9 cellular contexts compared by ENCODE assay signal in genomic region chr17:79809530-79810137, GRCh38. TPM values are rescaled to one million over a fixed set of nuclear protein-coding genes. Genes with fewer than 3 reads are reported as not detected.
DNase-seq lines count a peak whose midpoint lies in the region; TF ChIP-seq lines count a peak whose summit lies in the region.
"Had no signal": no experiment of that assay in that cellular context is flagged by ENCODE, and none has a peak within 500 bp of the region (broad histone marks: within the 10 kb centered on the region; RNA-seq: fewer than 3 reads in every experiment).

No MANE protein-coding gene starts in this region.

- H3K36me3 ChIP-seq in HEK293 (ENCODE audit: control insufficient read depth in 2 of 2, insufficient read depth in 1 of 2, low read length in 2 of 2) (no peaks in the 10 kb centered on the region), SK-N-MC (ENCODE audit: insufficient read depth, low read length) (no peaks in the 10 kb centered on the region)

- peak overlapping the region; percentile 50 for H3K4me3 Mint-ChIP-seq in mesothelial cell of epicardium

- peak overlapping the region; percentile 50 for H3K27ac Mint-ChIP-seq in mesothelial cell of epicardium

- CTCF ChIA-PET in HEK293 (lab: Yijun Ruan, JAX): interaction anchor here (0.6 to 2.6 kb wide), 12 partner anchors 12 to 183 kb away, joined by 3 to 18 read pairs (median 8); partner anchors contain the start of gene CBX4

- POLR2A ChIA-PET in HEK293 (lab: Yijun Ruan, JAX): interaction anchor here (0.6 to 5.4 kb wide), 9 partner anchors 12 to 236 kb away, joined by 3 to 74 read pairs (median 8); partner anchors contain the start of genes CBX4 and CBX8

- H3K36me3 Mint-ChIP-seq in mesothelial cell of epicardium: no peaks in the 10 kb centered on the region

- peak overlapping the region; percentile 82 for H3K9ac ChIP-seq in SK-N-MC (ENCODE audit: insufficient read length)

- H3K27ac ChIP-seq in HEK293 (ENCODE audit: extremely low read depth, low read depth, low read length): no peak overlapping the region; the same call in 1 of the 2 replicates
- peak overlapping the region; percentile 62; the same call in 1 of the 2 replicates for H3K27ac ChIP-seq in SK-N-MC
- H3K27ac ChIP-seq: HL-60 had no signal

- H3K9me3 ChIP-seq in HEK293 (ENCODE audit: control insufficient read depth, insufficient read depth, low read depth, low read length) (no peaks in the 10 kb centered on the region), SK-N-MC (ENCODE audit: low read depth, low read length) (no peaks in the 10 kb centered on the region)

- H3K4me3 ChIP-seq in HEK293 (ENCODE audit: low read depth, low read length) (peak overlapping the region; percentile 19), SK-N-MC (peak overlapping the region; percentile 67)

- H3K9me3 Mint-ChIP-seq in mesothelial cell of epicardium: no peaks in the 10 kb centered on the region

- peaks cover 82% of the 10 kb centered on the region for H3K27me3 Mint-ChIP-seq in mesothelial cell of epicardium (ENCODE audit: low read depth)

- DNase-seq in COLO668 (lab: John Stamatoyannopoulos, UW; ENCODE audit: unreplicated experiment): peak; percentile 71
- DNase-seq in SK-N-MC (ENCODE audit: low read depth, low spot score): no peak
- DNase-seq in mesothelial cell of epicardium (ENCODE audit: low spot score in 2 of 2, unreplicated experiment in 2 of 2): no peak
- no peak for DNase-seq in amniotic stem cell (lab: John Stamatoyannopoulos, UW)
- DNase-seq in mesenteric fat pad (ENCODE audit: low spot score): no peak
- DNase-seq in dermis blood vessel endothelial cell: no peak
- no peak for DNase-seq in pons (ENCODE audit: low spot score)

- no peak for TF ChIP-seq CTCF in HEK293 (tag by site-specific recombination; IDR thresholded peaks at IDR 0.05)
- no peak for TF ChIP-seq CTCF in mesothelial cell of epicardium (IDR thresholded peaks at IDR 0.05; ENCODE audit: unreplicated experiment)

- peaks cover 17% of the 10 kb centered on the region for H3K4me1 ChIP-seq in HEK293 (ENCODE audit: control insufficient read depth, insufficient read depth, low read length)

- H3K4me1 Mint-ChIP-seq in mesothelial cell of epicardium: peaks cover 26% of the 10 kb centered on the region

TF ChIP-seq in HEK293, 187 proteins besides CTCF, POLR2A, EP300 and RAD21:
- TF ChIP-seq ZNF571 (tag by site-specific recombination; IDR thresholded peaks at IDR 0.05) (no peak), ZFP41 (tag by site-specific recombination; IDR thresholded peaks at IDR 0.05; ENCODE audit: borderline replicate concordance) (no peak), ZSCAN5A (tag by site-specific recombination; IDR thresholded peaks at IDR 0.05) (no peak), ZNF501 (tag by site-specific recombination; IDR thresholded peaks at IDR 0.05) (no peak), ZNF335 (tag by site-specific recombination; conservative IDR thresholded peaks at IDR 0.05) (peak; percentile 65), ZNF626 (tag by site-specific recombination; IDR thresholded peaks at IDR 0.05) (no peak)

RNA-seq across cellular contexts. Expression of gene CBX8, which starts 12.8 kb away (rescaled TPM):
- total RNA-seq in mesothelial cell of epicardium: 15.5 to 18.6 TPM (median 16.3 TPM) in 3 replicates
- 7.5 TPM for total RNA-seq in mesenteric fat pad
- 2.7 and 5.1 TPM in 2 replicates for total RNA-seq in dermis blood vessel endothelial cell

RNA-seq across cellular contexts. Expression of gene CBX4, which starts 29.6 kb away (rescaled TPM):
- total RNA-seq in mesothelial cell of epicardium (30.8 to 35.0 TPM (median 32.1 TPM) in 3 replicates), mesenteric fat pad (16.9 TPM), dermis blood vessel endothelial cell (11.1 and 13.5 TPM in 2 replicates)

RNA-seq across cellular contexts. Expression of gene CBX2, which starts 31.7 kb away (rescaled TPM):
- total RNA-seq in mesothelial cell of epicardium: 47.1 to 49.7 TPM (median 48.6 TPM) in 3 replicates
- total RNA-seq in mesenteric fat pad: 2.9 TPM
- 12.9 and 14.1 TPM in 2 replicates for total RNA-seq in dermis blood vessel endothelial cell
